Comparison of ENCODE assay signal across 25 cellular contexts in the genomic region with DNA sequence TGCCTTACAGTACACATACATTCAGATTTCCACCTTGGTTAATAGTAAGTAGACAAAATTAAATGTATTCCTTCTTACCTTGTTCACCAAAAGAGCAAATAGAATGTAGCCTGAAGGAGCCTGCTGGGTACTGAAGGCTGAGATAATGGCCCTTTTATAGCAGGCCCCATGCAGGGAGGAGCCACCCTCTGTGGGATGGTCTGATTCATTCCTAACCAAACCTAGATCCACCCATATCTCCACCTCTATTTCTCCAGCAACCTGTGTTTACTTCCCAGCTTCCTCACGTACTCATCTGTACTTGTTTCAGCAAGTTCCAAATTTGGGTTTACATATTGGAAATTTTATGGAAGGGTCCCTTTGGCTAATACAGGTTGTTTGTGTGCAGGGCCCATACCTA. TPM values are rescaled to one million over a fixed set of nuclear protein-coding genes. Genes with fewer than 3 reads are reported as not detected.
DNase-seq lines count a peak whose midpoint lies in the region; ATAC-seq and TF ChIP-seq lines count a peak whose summit lies in the region.
"Had no signal": no experiment of that assay in that cellular context is flagged by ENCODE, and none has a peak within 500 bp of the region (broad histone marks: within the 10 kb centered on the region; RNA-seq: fewer than 3 reads in every experiment).

A gene (minus strand): TSS at position 129 of the 400 bp plus-strand sequence. CDS start 9,783 bp downstream, outside the sequence.

- H3K27me3 Mint-ChIP-seq in MCF 10A (ENCODE audit: insufficient read depth, unreplicated experiment): no peaks in the 10 kb centered on the region
- peaks cover 4% of the 10 kb centered on the region for H3K27me3 Mint-ChIP-seq in activated CD8-positive, alpha-beta T cell treated with anti-CD3 and anti-CD28 coated beads, Interleukin-2, amount 10 ng/mL, durations not matched to agents 7 days and 5 days (ENCODE audit: low read depth)

- CTCF ChIA-PET in MCF 10A (lab: Yijun Ruan, JAX): interaction anchor here (0.7 kb wide), 1 partner anchor 1698 kb away, joined by 4 read pairs; no protein-coding TSS in a partner anchor
- CTCF ChIA-PET in activated CD8-positive, alpha-beta T cell treated with anti-CD3 and anti-CD28 coated beads, Interleukin-2, amount 10 ng/mL, durations not matched to agents 7 days and 5 days (lab: Charles Lee): interaction anchor here (1.1 kb wide), 1 partner anchor 23 kb away, joined by 4 read pairs; no protein-coding TSS in a partner anchor

- H3K4me1 ChIP-seq in breast epithelium (no peaks in the 10 kb centered on the region), RWPE2 (ENCODE audit: insufficient read depth, poor library complexity, severe bottlenecking) (no peaks in the 10 kb centered on the region)
- H3K4me1 ChIP-seq: Caco-2, Peyer's patch had no signal

- H3K27ac ChIP-seq in breast epithelium (no peak within 1 kb of the TSS), RWPE2 (ENCODE audit: poor library complexity, severe bottlenecking) (no peak within 1 kb of the TSS)
- H3K27ac ChIP-seq: 22Rv1, GM23248, Peyer's patch had no signal

- H3K36me3 Mint-ChIP-seq in MCF 10A (ENCODE audit: insufficient read depth, unreplicated experiment): no peaks in the 10 kb centered on the region
- no peaks in the 10 kb centered on the region for H3K36me3 Mint-ChIP-seq in activated CD8-positive, alpha-beta T cell treated with anti-CD3 and anti-CD28 coated beads, Interleukin-2, amount 10 ng/mL, durations not matched to agents 7 days and 5 days (ENCODE audit: low read depth)

- H3K9me3 ChIP-seq in breast epithelium: no peaks in the 10 kb centered on the region
- no peaks in the 10 kb centered on the region for H3K9me3 ChIP-seq in RWPE2 (ENCODE audit: severe bottlenecking)
- H3K9me3 ChIP-seq: Caco-2, MG63, Peyer's patch had no signal

- H3K27ac Mint-ChIP-seq in MCF 10A (ENCODE audit: low read depth, unreplicated experiment): no peak within 1 kb of the TSS
- no peak within 1 kb of the TSS for H3K27ac Mint-ChIP-seq in activated CD8-positive, alpha-beta T cell treated with anti-CD3 and anti-CD28 coated beads, Interleukin-2, amount 10 ng/mL, durations not matched to agents 7 days and 5 days

- no peaks in the 10 kb centered on the region for H3K4me1 Mint-ChIP-seq in MCF 10A (ENCODE audit: insufficient read depth, unreplicated experiment)
- H3K4me1 Mint-ChIP-seq in activated CD8-positive, alpha-beta T cell treated with anti-CD3 and anti-CD28 coated beads, Interleukin-2, amount 10 ng/mL, durations not matched to agents 7 days and 5 days (ENCODE audit: low read depth): no peaks in the 10 kb centered on the region

- DNase-seq in MCF 10A (ENCODE audit: unreplicated experiment): peak; percentile 9
- DNase-seq in breast epithelium (ENCODE audit: low spot score in 2 of 2): no peak
- no peak for DNase-seq in RWPE2 (ENCODE audit: low spot score)
- peak; percentile 36 for DNase-seq in glomerular visceral epithelial cell (ENCODE audit: extremely low spot score)
- DNase-seq in activated CD8-positive, alpha-beta T cell treated with anti-CD3 and anti-CD28 coated beads, Interleukin-2, amount 10 ng/mL, durations not matched to agents 7 days and 5 days: no peak
- DNase-seq in activated T-cell treated with anti-CD3 and anti-CD28 coated beads for 4 hours: no peak
- no peak for DNase-seq in DMS114 treated with DMSO at 0.1 percent for 48 hours (lab: John Stamatoyannopoulos, UW; ENCODE audit: unreplicated experiment)
- DNase-seq in iPS-NIHi11 (ENCODE audit: low spot score): no peak
- DNase-seq: Caco-2, DMS153, GF-D8, GM23248, HCEC 1CT, IMR-90, MG63, NCI-H1092, NCI-H146, NCI-H2029 treated with DMSO at 0.1 percent for 48 hours, NCI-H2171, NCI-H446, NCI-H526 treated with DMSO at 0.1 percent for 48 hours, Peyer's patch, SHP77 had no signal

- ATAC-seq in RWPE2 (ENCODE audit: low read depth): peak; percentile 59; the same call in 2 of the 3 replicates
- no peak for ATAC-seq in activated CD8-positive, alpha-beta T cell treated with anti-CD3 and anti-CD28 coated beads, Interleukin-2, amount 10 ng/mL, durations not matched to agents 7 days and 5 days
- ATAC-seq: SK-N-SH treated with all-trans-retinoic acid at 6 μM for 48 hours had no signal

- H3K36me3 ChIP-seq in breast epithelium: no peaks in the 10 kb centered on the region
- no peaks in the 10 kb centered on the region for H3K36me3 ChIP-seq in RWPE2 (ENCODE audit: low read depth)
- H3K36me3 ChIP-seq: MG63, Peyer's patch had no signal

- H3K4me3 ChIP-seq in breast epithelium (no peak within 1 kb of the TSS), RWPE2 (ENCODE audit: severe bottlenecking) (no peak within 1 kb of the TSS)
- H3K4me3 ChIP-seq: GM23248, MG63, Peyer's patch had no signal

- BruUV-seq in MCF 10A (replicated peaks; lab: Mats Ljungman, UMichigan): no TSS peak

- no peak for TF ChIP-seq CTCF in MCF 10A (IDR thresholded peaks at IDR 0.05; ENCODE audit: unreplicated experiment)
- no peak for TF ChIP-seq CTCF in breast epithelium (IDR thresholded peaks at IDR 0.05)
- no peak for TF ChIP-seq CTCF in RWPE2 (IDR thresholded peaks at IDR 0.05; ENCODE audit: poor library complexity, severe bottlenecking)

- POLR2A ChIA-PET in MCF 10A (lab: Yijun Ruan, JAX): interaction anchor here (0.6 to 1.6 kb wide), 2 partner anchors 10 to 70 kb away, joined by 3 read pairs; no protein-coding TSS in a partner anchor
- POLR2A ChIA-PET in activated CD8-positive, alpha-beta T cell treated with anti-CD3 and anti-CD28 coated beads, Interleukin-2, amount 10 ng/mL, durations not matched to agents 7 days and 5 days (lab: Charles Lee): no interaction called here

- H3K9me3 Mint-ChIP-seq in MCF 10A (ENCODE audit: unreplicated experiment): no peaks in the 10 kb centered on the region
- H3K9me3 Mint-ChIP-seq in activated CD8-positive, alpha-beta T cell treated with anti-CD3 and anti-CD28 coated beads, Interleukin-2, amount 10 ng/mL, durations not matched to agents 7 days and 5 days (ENCODE audit: insufficient read depth): no peaks in the 10 kb centered on the region

- TF ChIP-seq POLR2A in breast epithelium (IDR thresholded peaks at IDR 0.05): no peak

- no peak within 1 kb of the TSS for H3K4me3 Mint-ChIP-seq in MCF 10A (ENCODE audit: unreplicated experiment)
- H3K4me3 Mint-ChIP-seq in activated CD8-positive, alpha-beta T cell treated with anti-CD3 and anti-CD28 coated beads, Interleukin-2, amount 10 ng/mL, durations not matched to agents 7 days and 5 days: no peak within 1 kb of the TSS

- H3K27me3 ChIP-seq in breast epithelium (no peaks in the 10 kb centered on the region), RWPE2 (ENCODE audit: insufficient read depth, poor library complexity, severe bottlenecking) (peaks cover 18% of the 10 kb centered on the region)
- H3K27me3 ChIP-seq: MG63 had no signal

- intact Hi-C loops in MCF 10A (cut with micrococcal nuclease) (no loop called here), breast epithelium (cut with DNase I; ENCODE audit: low total_unique reads) (no loop called here)

RNA-seq across cellular contexts. Expression of the gene that starts here (rescaled TPM):
- total RNA-seq in MCF 10A (2022) (0.07 and 0.12 TPM in 2 replicates), breast epithelium (not detected)
- total RNA-seq in activated CD8-positive, alpha-beta T cell treated with anti-CD3 and anti-CD28 coated beads, Interleukin-2, amount 10 ng/mL, durations not matched to agents 7 days and 5 days: not detected
- total RNA-seq: Caco-2, IMR-90 had no signal

Comparison
In these comparisons a context has a peak if more than half of its experiments do, and no peak if none do; other contexts are left out.
1. Peak in DNase-seq in MCF 10A; RNA of the gene not detected or under 1 TPM.